ENCODE assay signal across 11 cellular contexts in the genomic region with DNA sequence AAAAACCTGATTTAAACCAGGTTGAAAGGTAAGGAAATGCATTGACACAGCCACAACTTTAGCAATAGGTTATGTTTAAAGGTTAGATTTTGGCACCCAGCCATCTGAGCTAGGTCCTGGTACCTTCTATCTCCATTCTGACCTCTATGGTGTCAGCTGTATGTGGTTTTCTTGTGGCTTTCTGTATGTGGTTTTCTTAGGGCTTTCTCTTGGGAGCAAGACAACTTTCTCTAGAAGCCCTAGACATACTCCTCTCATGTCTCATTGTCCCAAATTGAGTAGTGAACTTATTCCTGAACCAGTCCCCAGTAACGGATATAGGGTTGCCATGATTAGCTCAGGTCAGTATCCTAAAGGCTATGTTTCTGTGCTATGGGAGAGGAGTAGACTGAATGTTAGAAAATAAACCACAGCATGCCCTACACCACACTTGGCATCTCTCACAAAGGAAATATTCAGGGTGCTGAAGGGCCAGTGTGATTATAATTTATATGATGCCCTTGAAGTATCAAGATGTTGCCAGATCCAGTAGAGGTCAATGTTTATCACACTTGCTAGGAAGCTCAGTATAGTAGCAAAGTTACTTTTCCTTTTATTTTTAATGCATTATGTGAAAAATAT.
A peak's percentile ranks its signal among the peaks of the same experiment; 100 is the strongest.
DNase-seq lines count a peak whose midpoint lies in the region; ATAC-seq and TF ChIP-seq lines count a peak whose summit lies in the region.
"Had no signal": no experiment of that assay in that cellular context is flagged by ENCODE, and none has a peak within 500 bp of the region (broad histone marks: within the 10 kb centered on the region; RNA-seq: fewer than 3 reads in every experiment).

No MANE protein-coding gene starts in this region.

- no peak overlapping the region for H3K9ac ChIP-seq in MM.1S (ENCODE audit: low read length)

- H3K9me2 ChIP-seq in MM.1S (replicated peaks; ENCODE audit: insufficient read depth, low read length) = no peaks in the 10 kb centered on the region

- CTCF ChIA-PET in HEK293T (lab: Yijun Ruan, JAX) = interaction anchor here (0.9 kb wide), 1 partner anchor 12 kb away, joined by 5 read pairs; no protein-coding TSS in a partner anchor

- H3K9me3 ChIP-seq in MM.1S (replicated peaks; ENCODE audit: insufficient read depth, low read length) = no peaks in the 10 kb centered on the region
- H3K9me3 ChIP-seq: vagina had no signal

- H3K27ac ChIP-seq in MM.1S (ENCODE audit: low read length) = no peak overlapping the region
- H3K27ac ChIP-seq: vagina had no signal

- POLR2A ChIA-PET in HEK293T (lab: Yijun Ruan, JAX) = no interaction called here

- no peak for TF ChIP-seq CTCF in MM.1S (IDR thresholded peaks at IDR 0.05; ENCODE audit: low read length)

- DNase-seq in MM.1S (peak; percentile 85), memory B cell (ENCODE audit: low spot score in 2 of 2) (no peak), NCI-H2196 (lab: John Stamatoyannopoulos, UW; ENCODE audit: unreplicated experiment) (no peak), NCI-H1417 (lab: John Stamatoyannopoulos, UW) (no peak), HEK293T (ENCODE audit: extremely low spot score) (no peak), epidermal melanocyte (ENCODE audit: insufficient read length, low spot score) (no peak)
- DNase-seq: activated CD4-positive, alpha-beta T cell treated with anti-CD3 and anti-CD28 coated beads for 48 hours had no signal

- H3K4me1 Mint-ChIP-seq in memory B cell = peaks cover 17% of the 10 kb centered on the region

- H3K36me3 ChIP-seq in MM.1S (replicated peaks; ENCODE audit: insufficient read depth, low read length) = no peaks in the 10 kb centered on the region
- H3K36me3 ChIP-seq: vagina had no signal

- H3K27me3 ChIP-seq in MM.1S (replicated peaks; ENCODE audit: insufficient read depth, low read length) = peaks cover 59% of the 10 kb centered on the region
- H3K27me3 ChIP-seq: vagina had no signal

- no peaks in the 10 kb centered on the region for H3K27me3 Mint-ChIP-seq in memory B cell

- peak overlapping the region; percentile 12 for H3K27ac Mint-ChIP-seq in memory B cell

- H2AFZ ChIP-seq in MM.1S (ENCODE audit: low read length) = no peak overlapping the region

- no peak overlapping the region for H3K4me3 Mint-ChIP-seq in memory B cell

- H4K20me1 ChIP-seq in MM.1S (ENCODE audit: insufficient read depth, low read length) = no peaks in the 10 kb centered on the region

- H3K4me1 ChIP-seq in MM.1S (ENCODE audit: low read length) = 0 out of 2 replicates have a peak, but pooled peaks cover 3% of the 10 kb centered on the region
- H3K4me1 ChIP-seq: vagina had no signal

- H3F3A ChIP-seq in MM.1S (ENCODE audit: insufficient read depth, low read length) = peaks cover 5% of the 10 kb centered on the region; the same call in 1 of the 2 replicates

- peaks cover 6% of the 10 kb centered on the region for H3K36me3 Mint-ChIP-seq in memory B cell

- H3K79me2 ChIP-seq in MM.1S (ENCODE audit: low read length) = no peaks in the 10 kb centered on the region

- no peak overlapping the region for H3K4me3 ChIP-seq in MM.1S (ENCODE audit: low read length)
- H3K4me3 ChIP-seq: vagina had no signal

- ATAC-seq in GM18511 (IDR thresholded peaks at IDR 0.05; ENCODE audit: unreplicated experiment) (peak; percentile 85), GM21786 (IDR thresholded peaks at IDR 0.05; ENCODE audit: unreplicated experiment) (peak; percentile 54), memory B cell (ENCODE audit: low read depth) (peak; percentile 62)
- ATAC-seq: HCT116 had no signal

- no peaks in the 10 kb centered on the region for H3K9me3 Mint-ChIP-seq in memory B cell

- no peak overlapping the region for H3K4me2 ChIP-seq in MM.1S (ENCODE audit: low read depth, low read length)

TF ChIP-seq in HEK293T, 16 proteins besides CTCF, POLR2A, EP300 and RAD21:
- TF ChIP-seq HDGF (IDR thresholded peaks at IDR 0.05; ENCODE audit: borderline replicate concordance) = no peak
- TF ChIP-seq ARNT (IDR thresholded peaks at IDR 0.05) = no peak
- TF ChIP-seq SP1 (IDR thresholded peaks at IDR 0.05) = no peak
- no peak for TF ChIP-seq BHLHE40 (IDR thresholded peaks at IDR 0.05; ENCODE audit: borderline replicate concordance)
- no peak for TF ChIP-seq FOXK2 (IDR thresholded peaks at IDR 0.05)
- no peak for TF ChIP-seq SUZ12 (IDR thresholded peaks at IDR 0.05)
- no peak for TF ChIP-seq FOXA1 (IDR thresholded peaks at IDR 0.05)
- TF ChIP-seq, protein P1, sequence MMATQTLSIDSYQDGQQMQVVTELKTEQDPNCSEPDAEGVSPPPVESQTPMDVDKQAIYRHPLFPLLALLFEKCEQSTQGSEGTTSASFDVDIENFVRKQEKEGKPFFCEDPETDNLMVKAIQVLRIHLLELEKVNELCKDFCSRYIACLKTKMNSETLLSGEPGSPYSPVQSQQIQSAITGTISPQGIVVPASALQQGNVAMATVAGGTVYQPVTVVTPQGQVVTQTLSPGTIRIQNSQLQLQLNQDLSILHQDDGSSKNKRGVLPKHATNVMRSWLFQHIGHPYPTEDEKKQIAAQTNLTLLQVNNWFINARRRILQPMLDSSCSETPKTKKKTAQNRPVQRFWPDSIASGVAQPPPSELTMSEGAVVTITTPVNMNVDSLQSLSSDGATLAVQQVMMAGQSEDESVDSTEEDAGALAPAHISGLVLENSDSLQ (IDR thresholded peaks at IDR 0.05) = no peak
- TF ChIP-seq ELF4 (IDR thresholded peaks at IDR 0.05) = no peak
- TF ChIP-seq LEF1 (IDR thresholded peaks at IDR 0.05; ENCODE audit: borderline replicate concordance) = no peak
- no peak for TF ChIP-seq NFRKB (IDR thresholded peaks at IDR 0.05)
- TF ChIP-seq TARDBP (IDR thresholded peaks at IDR 0.05) = no peak
- no peak for TF ChIP-seq CTBP1 (IDR thresholded peaks at IDR 0.05; ENCODE audit: borderline replicate concordance)
- TF ChIP-seq FOXM1 (IDR thresholded peaks at IDR 0.05; ENCODE audit: borderline replicate concordance) = no peak
- no peak for TF ChIP-seq ZNF384 (IDR thresholded peaks at IDR 0.05)
- TF ChIP-seq L3MBTL2 (conservative IDR thresholded peaks at IDR 0.05) = no peak
